Comparison of ENCODE assay signal across 12 cellular contexts in genomic region chr5:149407331-149408251, GRCh38. TPM values are rescaled to one million over a fixed set of nuclear protein-coding genes. Genes with fewer than 3 reads are reported as not detected.
DNase-seq lines count a peak whose midpoint lies in the region; ATAC-seq, FAIRE-seq and TF ChIP-seq lines count a peak whose summit lies in the region.
"Had no signal": no experiment of that assay in that cellular context is flagged by ENCODE, and none has a peak within 500 bp of the region (broad histone marks: within the 10 kb centered on the region; RNA-seq: fewer than 3 reads in every experiment).

No MANE protein-coding gene starts in this region.

- 40 to 41% methylated on average over 11 of the region's 11 CpGs for WGBS in GM23248 (ENCODE audit: low coverage in 1 of 2, low lambda C conversion rate in 2 of 2, missing lambda C conversion rate in 2 of 2), 2 experiments
- 23% methylated on average over 10 of the region's 11 CpGs for WGBS in HepG2 (ENCODE audit: low lambda C conversion rate)

- TF ChIP-seq CTCF in choroid plexus epithelial cell (conservative IDR thresholded peaks at IDR 0.05; ENCODE audit: low read depth, low read length): no peak
- no peak for TF ChIP-seq CTCF in HepG2 (CRISPR knock-in tag; IDR thresholded peaks at IDR 0.05)
- TF ChIP-seq CTCF in GM10248 (IDR thresholded peaks at IDR 0.05; ENCODE audit: control extremely low read depth, extremely low read depth, low read depth, missing control alignments): no peak

- H3K27me3 ChIP-seq in GM23248 (replicated peaks; ENCODE audit: insufficient read depth) (no peaks in the 10 kb centered on the region), HepG2 (ENCODE audit: control insufficient read depth in 1 of 2, insufficient read depth in 2 of 2, low read length in 2 of 2) (peaks cover 0 to 19% of the 10 kb centered on the region in 2 experiments; a peak in 2 of 5 replicates), skeletal muscle tissue (ENCODE audit: control insufficient read depth in 3 of 3, insufficient read depth in 3 of 3, low read length in 3 of 3) (peaks cover 0 to 2% (median 0%) of the 10 kb centered on the region in 3 donors)

- ATAC-seq in HepG2 (peak; percentile 13), HG03342 (IDR thresholded peaks at IDR 0.05; ENCODE audit: unreplicated experiment) (no peak), GM21390 (IDR thresholded peaks at IDR 0.05; ENCODE audit: unreplicated experiment) (no peak)

- TF ChIP-seq POLR2A in HepG2 (IDR thresholded peaks at IDR 0.05; ENCODE audit: insufficient read depth in 1 of 2, low read depth in 2 of 2, low read length in 2 of 2): no peak

- CTCF ChIA-PET in HepG2 (lab: Yijun Ruan, JAX; ENCODE audit: low intra/inter-chr PET ratio, low total read pairs) (no interaction called here), GM10248 (lab: Yijun Ruan, JAX) (interaction anchor here (1.0 to 1.8 kb wide), 6 partner anchors 9 to 40 kb away, joined by 3 to 5 read pairs (median 3); no protein-coding TSS in a partner anchor)

- peak overlapping the region; percentile 89 for H3K4me2 ChIP-seq in GM23248 (ENCODE audit: unreplicated experiment)
- peak overlapping the region; percentile 9; the same call in 1 of the 2 replicates for H3K4me2 ChIP-seq in HepG2 (ENCODE audit: low read depth, low read length)

- peak overlapping the region; percentile 94 for H3K27ac ChIP-seq in GM23248
- no peak overlapping the region for H3K27ac ChIP-seq in HepG2 (ENCODE audit: extremely low read length, insufficient read depth, low read length)
- peak overlapping the region; percentile 84 for H3K27ac ChIP-seq in skeletal muscle tissue (ENCODE audit: low read depth, low read length)

- no peak for FAIRE-seq in HepG2 (lab: Jason Lieb, UNC)
- FAIRE-seq: keratinocyte had no signal

- POLR2A ChIA-PET in HepG2 (lab: Yijun Ruan, JAX): interaction anchor here (1.0 kb wide), 1 partner anchor 13 kb away, joined by 5 read pairs; no protein-coding TSS in a partner anchor
- POLR2A ChIA-PET in GM10248 (lab: Yijun Ruan, JAX): no interaction called here

- no peaks in the 10 kb centered on the region for H3K36me3 ChIP-seq in GM23248 (ENCODE audit: low read depth)
- H3K36me3 ChIP-seq in HepG2 (replicated peaks in 1 of 2; ENCODE audit: control insufficient read depth in 1 of 2, insufficient read depth in 2 of 2, low read length in 2 of 2): no peaks in the 10 kb centered on the region
- peaks cover 0 to 15% (median 0%) of the 10 kb centered on the region in 3 donors for H3K36me3 ChIP-seq in skeletal muscle tissue (ENCODE audit: control insufficient read depth in 3 of 3, insufficient read depth in 3 of 3, low read length in 3 of 3)

- no peak for TF ChIP-seq RAD21 in HepG2 (CRISPR knock-in tag; IDR thresholded peaks at IDR 0.05)

- H2AFZ ChIP-seq in GM23248 (no peak overlapping the region), HepG2 (ENCODE audit: low read length) (no peak overlapping the region)

- H3K79me2 ChIP-seq in GM23248 (ENCODE audit: insufficient read depth) (peaks cover 60% of the 10 kb centered on the region), HepG2 (ENCODE audit: insufficient read depth, low read length) (no peaks in the 10 kb centered on the region)

- intact Hi-C loops in HepG2 (cut with micrococcal nuclease; ENCODE audit: unreplicated experiment): no loop called here

- in situ Hi-C loops in GM23248 (cut with MboI): no loop called here
- in situ Hi-C loops in HepG2 (cut with HindIII; ENCODE audit: extremely low pct_ligation_motif_present, low pct_unique_long_range_greater_than_20kb): no loop called here

- H3K9me3 ChIP-seq in GM23248 (ENCODE audit: low read depth): no peaks in the 10 kb centered on the region
- H3K9me3 ChIP-seq in HepG2 (ENCODE audit: low read length): no peaks in the 10 kb centered on the region
- no peaks in the 10 kb centered on the region for H3K9me3 ChIP-seq in skeletal muscle tissue (ENCODE audit: control insufficient read depth in 3 of 3, low read length in 3 of 3)

- H3K4me3 ChIP-seq in GM23248 (peak overlapping the region; percentile 89), choroid plexus epithelial cell (ENCODE audit: low read depth, low read length) (peak overlapping the region; percentile 67), HepG2 (replicated peaks in 1 of 3; ENCODE audit: insufficient read depth in 1 of 3, low read depth in 2 of 3, low read length in 3 of 3) (peak overlapping the region in 1 of 3 experiments; percentile 19; a peak in 1 of 6 replicates), skeletal muscle tissue (ENCODE audit: low read length in 3 of 3) (peak overlapping the region; percentile 38 to 81 (median 72))

- H3K4me1 ChIP-seq in GM23248 (ENCODE audit: insufficient read depth) (peaks cover 71% of the 10 kb centered on the region), HepG2 (ENCODE audit: insufficient read depth, low read length) (peaks cover 83% of the 10 kb centered on the region), skeletal muscle tissue (ENCODE audit: control insufficient read depth in 3 of 3, insufficient read depth in 3 of 3, low read length in 3 of 3) (peaks cover 0 to 9% (median 5%) of the 10 kb centered on the region in 3 donors)

- peak; percentile 62 for DNase-seq in GM23248
- peak; percentile 50 for DNase-seq in choroid plexus epithelial cell (ENCODE audit: low read depth)
- no peak for DNase-seq in HepG2 (ENCODE audit: low spot score)
- DNase-seq in dermis blood vessel endothelial cell: no peak
- DNase-seq in GM10248 (ENCODE audit: extremely low spot score): no peak
- DNase-seq: activated CD4-positive, alpha-beta T cell treated with anti-CD3 and anti-CD28 coated beads for 4 hours; NCI-H446 had no signal

- H3K9ac ChIP-seq in GM23248: peak overlapping the region; percentile 87
- no peak overlapping the region for H3K9ac ChIP-seq in HepG2 (ENCODE audit: insufficient read depth, low read depth, low read length)
- peak overlapping the region; percentile 75 to 83 (median 80) for H3K9ac ChIP-seq in skeletal muscle tissue (ENCODE audit: low read depth in 1 of 3, low read length in 3 of 3)

- BruUV-seq in HepG2 (replicated peaks; lab: Mats Ljungman, UMichigan): no TSS peak

- no peaks in the 10 kb centered on the region for H3K9me2 ChIP-seq in GM23248 (ENCODE audit: insufficient read depth)

- TF ChIP-seq EP300 in HepG2 (IDR thresholded peaks at IDR 0.05; ENCODE audit: low read depth in 2 of 2, low read length in 2 of 2) (no peak), HepG2 (CRISPR knock-in tag; IDR thresholded peaks at IDR 0.05; ENCODE audit: borderline replicate concordance) (no peak)

- peaks cover 66% of the 10 kb centered on the region for H3F3A ChIP-seq in GM23248 (ENCODE audit: insufficient read depth)

- H4K20me1 ChIP-seq in GM23248 (ENCODE audit: insufficient read depth) (no peaks in the 10 kb centered on the region), HepG2 (ENCODE audit: insufficient read depth, low read length) (no peaks in the 10 kb centered on the region)

RNA-seq across cellular contexts. Expression of gene IL17B, which starts 28.5 kb away (rescaled TPM):
- not detected in 2 replicates for total RNA-seq in GM23248 (2014; rRNA removed; shearing (Covaris generic))
- polyA plus RNA-seq in GM23248 (2016; fragmentation: Nextera tagmentation; extraction: Ambion mirVana): 0.29 and 0.43 TPM in 2 replicates
- total RNA-seq in HepG2 (2016; rRNA removed; fragmentation: Illumina TruSeq; extraction: Trizol): 0.29 and 0.32 TPM in 2 replicates
- total RNA-seq in HepG2 (2016; cell fraction: cytosol; rRNA removed; fragmentation: Illumina TruSeq; extraction: Trizol; ENCODE audit: low read depth): 0.71 and 1.4 TPM in 2 replicates
- 0.48 and 0.80 TPM in 2 replicates for total RNA-seq in HepG2 (2016; cell fraction: insoluble cytoplasmic fraction; rRNA removed; fragmentation: Illumina TruSeq; extraction: Trizol)
- 0.37 and 0.55 TPM in 2 replicates for total RNA-seq in HepG2 (2016; cell fraction: membrane; rRNA removed; fragmentation: Illumina TruSeq; extraction: Trizol)
- not detected in 2 replicates for total RNA-seq in HepG2 (2016; cell fraction: nucleus; rRNA removed; fragmentation: Illumina TruSeq; extraction: Trizol)
- 2.6 and 5.0 TPM in 2 replicates for polyA plus RNA-seq in HepG2 (2011; rRNA removed)
- 3.4 and 4.2 TPM in 2 replicates for polyA plus RNA-seq in HepG2 (2011; cell fraction: cytosol; rRNA removed)
- 1.4 and 3.5 TPM in 2 replicates for polyA plus RNA-seq in HepG2 (2011; cell fraction: nucleus; rRNA removed)
- polyA plus RNA-seq in HepG2 (2012): 2.6 and 3.0 TPM in 2 replicates
- 0.71 and 0.88 TPM in 2 replicates for polyA plus RNA-seq in HepG2 (2016; cell fraction: cytosol; fragmentation: Illumina TruSeq; extraction: Trizol; ENCODE audit: low read depth)
- polyA plus RNA-seq in HepG2 (2016; cell fraction: insoluble cytoplasmic fraction; fragmentation: Illumina TruSeq; extraction: Trizol; ENCODE audit: low read depth): 0.54 and 0.76 TPM in 2 replicates
- polyA plus RNA-seq in HepG2 (2016; cell fraction: membrane; fragmentation: Illumina TruSeq; extraction: Trizol; ENCODE audit: low read depth): 0.31 and 0.54 TPM in 2 replicates
- polyA plus RNA-seq in HepG2 (2016; cell fraction: nucleus; fragmentation: Illumina TruSeq; extraction: Trizol; ENCODE audit: insufficient read depth, low read depth): 1.0 TPM in 1 of 2 replicates, not detected in the other
- 2.3 TPM in 1 of 2 replicates, not detected in the other for polyA minus RNA-seq in HepG2 (2011; rRNA and poly(A)+ RNA removed; ENCODE audit: low replicate concordance)
- polyA minus RNA-seq in HepG2 (2011; cell fraction: cytosol; rRNA and poly(A)+ RNA removed): not detected in 2 replicates
- polyA minus RNA-seq in HepG2 (2011; cell fraction: nucleus; rRNA and poly(A)+ RNA removed): not detected in 2 replicates
- 247 TPM for total RNA-seq in skeletal muscle tissue
- not detected in 2 replicates for total RNA-seq in dermis blood vessel endothelial cell
- polyA plus RNA-seq: CD14-positive monocyte, keratinocyte had no signal

RNA-seq across cellular contexts. Expression of gene PCYOX1L, which starts 49.7 kb away (rescaled TPM):
- total RNA-seq in GM23248 (2014; rRNA removed; shearing (Covaris generic)): 10.7 and 12.6 TPM in 2 replicates
- polyA plus RNA-seq in GM23248 (2016; fragmentation: Nextera tagmentation; extraction: Ambion mirVana): 10.4 and 10.5 TPM in 2 replicates
- total RNA-seq in HepG2 (2016; rRNA removed; fragmentation: Illumina TruSeq; extraction: Trizol): 0.24 and 1.00 TPM in 2 replicates
- total RNA-seq in HepG2 (2016; cell fraction: cytosol; rRNA removed; fragmentation: Illumina TruSeq; extraction: Trizol; ENCODE audit: low read depth): 0.10 and 0.26 TPM in 2 replicates
- total RNA-seq in HepG2 (2016; cell fraction: insoluble cytoplasmic fraction; rRNA removed; fragmentation: Illumina TruSeq; extraction: Trizol): 0.27 and 0.78 TPM in 2 replicates
- total RNA-seq in HepG2 (2016; cell fraction: membrane; rRNA removed; fragmentation: Illumina TruSeq; extraction: Trizol): 0.24 and 0.56 TPM in 2 replicates
- total RNA-seq in HepG2 (2016; cell fraction: nucleus; rRNA removed; fragmentation: Illumina TruSeq; extraction: Trizol): 1.0 and 1.1 TPM in 2 replicates
- 3.7 and 5.6 TPM in 2 replicates for polyA plus RNA-seq in HepG2 (2011; rRNA removed)
- 3.7 and 4.7 TPM in 2 replicates for polyA plus RNA-seq in HepG2 (2011; cell fraction: cytosol; rRNA removed)
- polyA plus RNA-seq in HepG2 (2011; cell fraction: nucleus; rRNA removed): 5.2 TPM in 2 replicates
- polyA plus RNA-seq in HepG2 (2012): 3.3 and 4.0 TPM in 2 replicates
- 0.16 TPM in 1 of 2 replicates, not detected in the other for polyA plus RNA-seq in HepG2 (2016; cell fraction: cytosol; fragmentation: Illumina TruSeq; extraction: Trizol; ENCODE audit: low read depth)
- 0.26 and 0.53 TPM in 2 replicates for polyA plus RNA-seq in HepG2 (2016; cell fraction: insoluble cytoplasmic fraction; fragmentation: Illumina TruSeq; extraction: Trizol; ENCODE audit: low read depth)
- 0.11 and 0.14 TPM in 2 replicates for polyA plus RNA-seq in HepG2 (2016; cell fraction: membrane; fragmentation: Illumina TruSeq; extraction: Trizol; ENCODE audit: low read depth)
- 2.1 and 2.8 TPM in 2 replicates for polyA plus RNA-seq in HepG2 (2016; cell fraction: nucleus; fragmentation: Illumina TruSeq; extraction: Trizol; ENCODE audit: insufficient read depth, low read depth)
- 4.6 and 4.7 TPM in 2 replicates for polyA minus RNA-seq in HepG2 (2011; rRNA and poly(A)+ RNA removed; ENCODE audit: low replicate concordance)
- polyA minus RNA-seq in HepG2 (2011; cell fraction: cytosol; rRNA and poly(A)+ RNA removed): 1.8 and 2.4 TPM in 2 replicates
- polyA minus RNA-seq in HepG2 (2011; cell fraction: nucleus; rRNA and poly(A)+ RNA removed): 2.3 and 4.6 TPM in 2 replicates
- 3.7 TPM for total RNA-seq in skeletal muscle tissue
- total RNA-seq in dermis blood vessel endothelial cell: 14.8 and 16.5 TPM in 2 replicates

Comparison
In these comparisons a context has a peak if more than half of its experiments do, and no peak if none do; other contexts are left out.
1. DNase-seq: peak in GM23248 (single experiment) and choroid plexus epithelial cell (single experiment); none in HepG2 (single experiment), dermis blood vessel endothelial cell (single experiment) and GM10248 (single experiment).
2. RNA of gene IL17B, which starts 28.5 kb away (total RNA-seq): 247 TPM in skeletal muscle tissue (single experiment); 0.29 to 1.4 TPM in HepG2, not detected in GM23248 and not detected in dermis blood vessel endothelial cell; every median in the first group is over 100 times any median in the second.